Comparison of ENCODE assay signal across 31 cellular contexts in the genomic region with DNA sequence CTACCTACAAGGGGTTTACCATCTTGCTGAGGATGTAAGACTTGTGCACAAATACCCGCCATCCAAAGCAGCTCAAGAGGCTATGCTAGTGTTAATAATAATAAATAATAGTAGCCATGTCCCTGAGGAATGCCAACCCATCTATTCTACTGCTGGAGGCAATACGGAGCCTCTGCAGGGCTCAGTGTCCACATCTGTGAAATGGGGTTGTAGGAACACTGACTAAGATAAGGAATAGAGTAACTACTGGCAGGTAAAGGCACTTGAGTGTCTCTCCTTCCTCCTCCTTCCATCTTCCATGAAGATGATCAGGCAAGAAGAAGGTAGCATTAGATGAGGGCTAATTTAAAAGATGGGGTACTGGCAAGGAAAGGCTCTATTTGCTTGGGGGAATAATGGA.
A peak's percentile ranks its signal among the peaks of the same experiment; 100 is the strongest.
DNase-seq lines count a peak whose midpoint lies in the region; ATAC-seq, FAIRE-seq and TF ChIP-seq lines count a peak whose summit lies in the region.
"Had no signal": no experiment of that assay in that cellular context is flagged by ENCODE, and none has a peak within 500 bp of the region (broad histone marks: within the 10 kb centered on the region; RNA-seq: fewer than 3 reads in every experiment).

No MANE protein-coding gene starts in this region.

- no peaks in the 10 kb centered on the region for H4K20me1 ChIP-seq in HepG2 (ENCODE audit: insufficient read depth, low read length)
- no peaks in the 10 kb centered on the region for H4K20me1 ChIP-seq in K562 (replicated peaks; ENCODE audit: control insufficient read depth, insufficient read depth, low read length)
- H4K20me1 ChIP-seq: BLaER1; BLaER1 treated with 17β-estradiol and CSF1 and Interleukin-3, amounts not matched to agents 10 nM and 100 nM had no signal

- ATAC-seq in HepG2 (no peak), right lobe of liver (no peak), K562 (no peak)
- ATAC-seq: A549; CD8-positive, alpha-beta T cell had no signal

- H3K79me2 ChIP-seq in HepG2 (ENCODE audit: insufficient read depth, low read length) = no peaks in the 10 kb centered on the region
- no peaks in the 10 kb centered on the region for H3K79me2 ChIP-seq in K562 (ENCODE audit: control insufficient read depth, insufficient read depth, low read length)

- POLR2A ChIA-PET in HepG2 (lab: Yijun Ruan, JAX) = no interaction called here
- POLR2A ChIA-PET in K562 (lab: Yijun Ruan, JAX) = no interaction called here

- TF ChIP-seq RAD21 in HepG2 (CRISPR knock-in tag; IDR thresholded peaks at IDR 0.05) (no peak), K562 (CRISPR knock-in tag; conservative IDR thresholded peaks at IDR 0.05 in 1 of 2, IDR thresholded peaks at IDR 0.05 in 1 of 2) (no peak)

- no peaks in the 10 kb centered on the region for H3K36me3 ChIP-seq in HepG2 (replicated peaks in 1 of 2; ENCODE audit: control insufficient read depth in 1 of 2, insufficient read depth in 2 of 2, low read length in 2 of 2)
- peaks cover 0 to 4% (median 0%) of the 10 kb centered on the region in 4 donors for H3K36me3 ChIP-seq in right lobe of liver
- no peaks in the 10 kb centered on the region for H3K36me3 ChIP-seq in K562 (ENCODE audit: control insufficient read depth, insufficient read depth, low read length)
- H3K36me3 ChIP-seq: BE2C had no signal

- no TSS peak for BruUV-seq in HepG2 (replicated peaks; lab: Mats Ljungman, UMichigan)
- no TSS peak for BruUV-seq in K562 (replicated peaks; lab: Mats Ljungman, UMichigan)

- FAIRE-seq in HepG2 (lab: Jason Lieb, UNC) (no peak), K562 (lab: Jason Lieb, UNC) (no peak)
- FAIRE-seq: A204.1, A549, D721Med had no signal

- TF ChIP-seq POLR2A in HepG2 (IDR thresholded peaks at IDR 0.05; ENCODE audit: insufficient read depth in 1 of 2, low read depth in 2 of 2, low read length in 2 of 2) = no peak
- no peak for TF ChIP-seq POLR2A in right lobe of liver (IDR thresholded peaks at IDR 0.05)
- TF ChIP-seq POLR2A in K562 (conservative IDR thresholded peaks at IDR 0.05) = no peak

- no peak overlapping the region for H3K4me3 ChIP-seq in HepG2 (replicated peaks in 1 of 3; ENCODE audit: insufficient read depth in 1 of 3, low read depth in 2 of 3, low read length in 3 of 3)
- no peak overlapping the region for H3K4me3 ChIP-seq in right lobe of liver
- H3K4me3 ChIP-seq in K562 = no peak overlapping the region
- H3K4me3 ChIP-seq: A549; BLaER1; BLaER1 treated with 17β-estradiol and CSF1 and Interleukin-3, amounts not matched to agents 10 nM and 100 nM had no signal

- no peak overlapping the region for H2AFZ ChIP-seq in HepG2 (ENCODE audit: low read length)
- no peak overlapping the region for H2AFZ ChIP-seq in K562 (ENCODE audit: low read depth, low read length)

- H3K27ac ChIP-seq in HepG2 (ENCODE audit: extremely low read length, insufficient read depth, low read length) (no peak overlapping the region), right lobe of liver (no peak overlapping the region), K562 (ENCODE audit: extremely low read depth, low read depth, low read length) (no peak overlapping the region)
- H3K27ac ChIP-seq: 22Rv1; A549; BLaER1 treated with 17β-estradiol and CSF1 and Interleukin-3, amounts not matched to agents 10 nM and 100 nM; C4-2B had no signal

- in situ Hi-C loops in HepG2 (cut with HindIII; ENCODE audit: extremely low pct_ligation_motif_present, low pct_unique_long_range_greater_than_20kb) = no loop called here
- in situ Hi-C loops in K562 (cut with MboI) = no loop called here

- CTCF ChIA-PET in HepG2 (lab: Yijun Ruan, JAX; ENCODE audit: low intra/inter-chr PET ratio, low total read pairs) (no interaction called here), K562 (lab: Yijun Ruan, JAX; ENCODE audit: low intra/inter-chr PET ratio) (interaction anchor here (0.6 kb wide), 1 partner anchor 8 kb away, joined by 4 read pairs; no protein-coding TSS in a partner anchor)

- no peak for DNase-seq in HepG2 (ENCODE audit: low spot score)
- no peak for DNase-seq in right lobe of liver
- no peak for DNase-seq in K562 (ENCODE audit: extremely low read depth in 1 of 4, low spot score in 3 of 4)
- no peak for DNase-seq in activated CD4-positive, alpha-beta T cell treated with anti-CD3 and anti-CD28 coated beads, Interleukin-2, amount 50 U/mL, for 1 hour
- DNase-seq: 8988T; ACHN; AML-193; BE2C; C1 segment of cervical spinal cord; Caco-2; Calu3; CD4-positive, alpha-beta memory T cell; CD4-positive, alpha-beta T cell; CD4-positive, CD25-positive, alpha-beta regulatory T cell; CD8-positive, alpha-beta memory T cell; CD8-positive, alpha-beta T cell; COR-L47; DMS 273 treated with DMSO at 0.1 percent for 48 hours; DMS153; DMS53; DMS79; DMS79 treated with DMSO at 0.1 percent for 48 hours; DND-41; EL had no signal

- no peaks in the 10 kb centered on the region for H3K9me1 ChIP-seq in K562 (ENCODE audit: control insufficient read depth, insufficient read depth, low read length)

- intact Hi-C loops in HepG2 (cut with micrococcal nuclease; ENCODE audit: unreplicated experiment) = no loop called here
- intact Hi-C loops in right lobe of liver (cut with DNase I) = no loop called here
- intact Hi-C loops in K562 (cut with micrococcal nuclease) = no loop called here

- no peaks in the 10 kb centered on the region for H3K4me1 ChIP-seq in HepG2 (ENCODE audit: insufficient read depth, low read length)
- no peaks in the 10 kb centered on the region for H3K4me1 ChIP-seq in right lobe of liver
- no peaks in the 10 kb centered on the region; a peak in 1 of 5 replicates for H3K4me1 ChIP-seq in K562 (replicated peaks in 1 of 2; ENCODE audit: control insufficient read depth in 2 of 2, insufficient read depth in 2 of 2, low read length in 2 of 2)
- H3K4me1 ChIP-seq: A549, Caco-2 had no signal

- H3K27me3 ChIP-seq in HepG2 (ENCODE audit: control insufficient read depth in 1 of 2, insufficient read depth in 2 of 2, low read length in 2 of 2) (no peaks in the 10 kb centered on the region), right lobe of liver (no peaks in the 10 kb centered on the region), K562 (ENCODE audit: control insufficient read depth in 2 of 2, insufficient read depth in 2 of 2, low read length in 2 of 2) (no peaks in the 10 kb centered on the region)
- H3K27me3 ChIP-seq: BE2C; BLaER1; BLaER1 treated with 17β-estradiol and CSF1 and Interleukin-3, amounts not matched to agents 10 nM and 100 nM had no signal

- H3K4me2 ChIP-seq in HepG2 (ENCODE audit: low read depth, low read length) (no peak overlapping the region), K562 (ENCODE audit: insufficient read depth, low read length) (no peak overlapping the region)
- H3K4me2 ChIP-seq: A549 had no signal

- H3K9ac ChIP-seq in HepG2 (ENCODE audit: insufficient read depth, low read depth, low read length) (no peak overlapping the region), K562 (ENCODE audit: insufficient read depth in 1 of 2, low read depth in 2 of 2, low read length in 2 of 2) (no peak overlapping the region)
- H3K9ac ChIP-seq: BLaER1; BLaER1 treated with 17β-estradiol and CSF1 and Interleukin-3, amounts not matched to agents 10 nM and 100 nM had no signal

- no peak for TF ChIP-seq CTCF in HepG2 (CRISPR knock-in tag; IDR thresholded peaks at IDR 0.05)
- TF ChIP-seq CTCF in right lobe of liver (IDR thresholded peaks at IDR 0.05) = no peak
- no peak for TF ChIP-seq CTCF in K562 (IDR thresholded peaks at IDR 0.05 in 2 of 3, conservative IDR thresholded peaks at IDR 0.05 in 1 of 3; ENCODE audit: insufficient read depth in 2 of 3, low read depth in 1 of 3, low read length in 3 of 3)

- no peak for TF ChIP-seq EP300 in HepG2 (IDR thresholded peaks at IDR 0.05; ENCODE audit: low read depth in 2 of 2, low read length in 2 of 2)
- no peak for TF ChIP-seq EP300 in HepG2 (CRISPR knock-in tag; IDR thresholded peaks at IDR 0.05; ENCODE audit: borderline replicate concordance)
- TF ChIP-seq EP300 in K562 (IDR thresholded peaks at IDR 0.05; ENCODE audit: low read length) = no peak

- WGBS in HepG2 (ENCODE audit: low lambda C conversion rate) = 94% methylated on average over 2 of the region's 2 CpGs
- 90% methylated on average over 2 of the region's 2 CpGs for WGBS in right lobe of liver (ENCODE audit: insufficient coverage, low coverage, low lambda C conversion rate, missing lambda C conversion rate)
- 49% methylated on average over 2 of the region's 2 CpGs for WGBS in K562 (ENCODE audit: insufficient coverage, low coverage, missing lambda C conversion rate)

- H3K9me3 ChIP-seq in HepG2 (ENCODE audit: low read length) (peaks cover 19% of the 10 kb centered on the region), right lobe of liver (peaks cover 0 to 7% (median 0%) of the 10 kb centered on the region in 4 donors), K562 (replicated peaks; ENCODE audit: control insufficient read depth, insufficient read depth, low read depth, low read length) (no peaks in the 10 kb centered on the region)

TF ChIP-seq in HepG2, 621 proteins besides CTCF, POLR2A, EP300 and RAD21:
- TF ChIP-seq ZNF629 (CRISPR knock-in tag; conservative IDR thresholded peaks at IDR 0.05) (peak; percentile 73), POLR2AphosphoS5 (IDR thresholded peaks at IDR 0.05; ENCODE audit: low read depth, low read length) (no peak)

TF ChIP-seq in K562, 482 proteins besides CTCF, POLR2A, EP300 and RAD21:
- peak; percentile 68 for TF ChIP-seq RBM25 (IDR thresholded peaks at IDR 0.05; ENCODE audit: low read depth, low read length, severe bottlenecking)
- TF ChIP-seq ZSCAN29 (IDR thresholded peaks at IDR 0.05) = no peak
TF ChIP-seq in K562: peak in this region for 1.
